In genomic region chr12:69585189-69586062, GRCh38 we compare ENCODE assay signal across 7 cellular contexts. TPM values are rescaled to one million over a fixed set of nuclear protein-coding genes. Genes with fewer than 3 reads are reported as not detected.
DNase-seq lines count a peak whose midpoint lies in the region; ATAC-seq and TF ChIP-seq lines count a peak whose summit lies in the region.

TSS of gene CCT2 (plus strand) at chr12:69585459. CDS start at chr12:69585522, 63 bp downstream.

- ATAC-seq in GM18508 (IDR thresholded peaks at IDR 0.05; ENCODE audit: insufficient read depth, unreplicated experiment) (peak; percentile 91), HG03025 (IDR thresholded peaks at IDR 0.05; ENCODE audit: low FRiP score, unreplicated experiment) (peak; percentile 97)

- DNase-seq in NCI-H2029 treated with DMSO at 0.1 percent for 48 hours (lab: John Stamatoyannopoulos, UW) (peak; percentile 82), T-helper 9 cell (peak; percentile 94), astrocyte of the cerebellum (ENCODE audit: low read depth) (peak; percentile 89), hepatic stellate cell (ENCODE audit: low spot score) (peak; percentile 92), renal cortical epithelial cell (ENCODE audit: low read depth) (peak; percentile 88)

- peak within 1 kb of the TSS; percentile 95 for H3K4me3 ChIP-seq in astrocyte of the cerebellum (ENCODE audit: low read depth, low read length)

- TF ChIP-seq CTCF in astrocyte of the cerebellum (IDR thresholded peaks at IDR 0.05; ENCODE audit: low read depth, low read length, missing control alignments) = peak; percentile 59

- in situ Hi-C loops in astrocyte of the cerebellum (cut with HindIII; ENCODE audit: low sequenced_read_pairs) = no loop called here

RNA-seq across cellular contexts. Expression of gene CCT2, which starts in this region (rescaled TPM):
- total RNA-seq in renal cortical epithelial cell = 284 and 471 TPM in 2 replicates

Comparison
In these comparisons a context has a peak if more than half of its experiments do, and no peak if none do; other contexts are left out.
1. Peak in every context shown above with its lines: DNase-seq, ATAC-seq and H3K4me3 ChIP-seq.